ENCODE assay signal across 9 cellular contexts in the genomic region with DNA sequence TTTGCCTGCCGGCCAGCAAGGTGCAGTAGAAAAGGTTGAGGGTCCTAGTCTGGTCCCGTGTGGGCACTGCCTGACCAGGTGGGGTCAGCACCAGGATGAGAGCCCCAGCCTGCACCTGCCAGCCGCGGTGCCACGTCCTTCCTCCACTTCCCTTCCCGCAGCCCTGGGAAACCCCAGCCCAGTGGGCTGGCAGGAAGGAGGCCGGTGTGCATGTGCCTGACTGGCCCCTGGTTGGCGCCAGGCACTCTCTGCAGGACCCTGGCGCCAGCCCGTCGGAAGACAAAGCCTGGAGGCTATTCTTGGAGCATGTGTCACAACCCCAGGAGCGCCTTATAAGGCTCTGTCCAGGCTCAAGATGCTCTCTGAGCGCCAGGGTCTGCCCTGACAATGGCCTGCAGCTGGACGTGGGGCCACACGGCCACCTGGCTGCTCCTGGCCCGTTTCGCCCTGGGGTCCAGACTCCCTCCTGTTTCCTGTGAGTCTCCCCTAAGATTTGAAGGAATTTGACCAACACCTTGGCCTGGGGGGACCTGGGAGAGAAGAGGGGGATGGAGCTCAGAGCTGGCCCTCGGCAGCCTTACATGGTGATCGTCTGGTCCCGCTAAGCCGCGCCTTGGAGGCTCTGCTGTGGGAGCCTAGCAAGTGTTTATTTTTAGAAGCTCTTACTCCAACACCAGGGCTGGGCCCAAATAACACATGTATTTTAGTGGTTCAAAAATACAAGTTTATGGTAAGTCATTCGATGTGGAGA. TPM values are rescaled to one million over a fixed set of nuclear protein-coding genes. Genes with fewer than 3 reads are reported as not detected.
DNase-seq lines count a peak whose midpoint lies in the region; TF ChIP-seq lines count a peak whose summit lies in the region.
"Had no signal": no experiment of that assay in that cellular context is flagged by ENCODE, and none has a peak within 500 bp of the region (broad histone marks: within the 10 kb centered on the region; RNA-seq: fewer than 3 reads in every experiment).

No MANE protein-coding gene starts in this region.

- H3K9me3 ChIP-seq in endodermal cell (ENCODE audit: control insufficient read depth, low read length) = no peaks in the 10 kb centered on the region
- H3K9me3 ChIP-seq in muscle layer of colon (ENCODE audit: low read length) = no peaks in the 10 kb centered on the region
- H3K9me3 ChIP-seq in Karpas-422 (ENCODE audit: low read length) = no peaks in the 10 kb centered on the region

- H3K27ac Mint-ChIP-seq in endodermal cell = no peak overlapping the region
- H3K27ac Mint-ChIP-seq: T-helper 17 cell had no signal

- H3K27me3 ChIP-seq in endodermal cell (ENCODE audit: control insufficient read depth, insufficient read depth, low read length, poor library complexity, severe bottlenecking) = no peaks in the 10 kb centered on the region
- no peaks in the 10 kb centered on the region for H3K27me3 ChIP-seq in muscle layer of colon (ENCODE audit: control insufficient read depth in 1 of 2, insufficient read depth in 2 of 2, low read length in 2 of 2)
- H3K27me3 ChIP-seq in Karpas-422 (ENCODE audit: low read length) = no peaks in the 10 kb centered on the region

- H3K4me1 ChIP-seq in endodermal cell (ENCODE audit: control insufficient read depth, insufficient read depth, low read length) (peaks cover 10% of the 10 kb centered on the region), muscle layer of colon (ENCODE audit: insufficient read depth, low read length) (peaks cover 33% of the 10 kb centered on the region), urinary bladder (ENCODE audit: insufficient read depth) (no peaks in the 10 kb centered on the region), Karpas-422 (ENCODE audit: low read length) (peaks cover 7% of the 10 kb centered on the region; the same call in 1 of the 2 replicates)

- peaks cover 11% of the 10 kb centered on the region for H3K9me3 Mint-ChIP-seq in endodermal cell

- no peaks in the 10 kb centered on the region for H3K36me3 Mint-ChIP-seq in endodermal cell (ENCODE audit: low read depth)

- H3K27ac ChIP-seq in endodermal cell (ENCODE audit: low read depth, low read length) (no peak overlapping the region), muscle layer of colon (ENCODE audit: low read depth, low read length) (peak overlapping the region; percentile 51), urinary bladder (ENCODE audit: low read depth) (peak overlapping the region; percentile 51), Karpas-422 (ENCODE audit: low read length) (no peak overlapping the region)

- TF ChIP-seq CTCF in endodermal cell (conservative IDR thresholded peaks at IDR 0.05) = no peak

- no peak overlapping the region for H2AFZ ChIP-seq in Karpas-422 (ENCODE audit: low read length)

- H3K9me2 ChIP-seq in Karpas-422 (replicated peaks; ENCODE audit: insufficient read depth, low read length) = no peaks in the 10 kb centered on the region

- no peaks in the 10 kb centered on the region for H3K79me2 ChIP-seq in Karpas-422 (ENCODE audit: low read length)

- H3K4me3 Mint-ChIP-seq in endodermal cell = no peak overlapping the region
- H3K4me3 Mint-ChIP-seq: T-helper 17 cell had no signal

- H3K27me3 Mint-ChIP-seq in endodermal cell (ENCODE audit: insufficient read depth) = no peaks in the 10 kb centered on the region

- no peak overlapping the region for H3K4me3 ChIP-seq in endodermal cell (ENCODE audit: low read length)
- peak overlapping the region in 1 of 2 donors; percentile 3 for H3K4me3 ChIP-seq in muscle layer of colon (ENCODE audit: low read depth in 1 of 2, low read length in 2 of 2)
- no peak overlapping the region for H3K4me3 ChIP-seq in urinary bladder (ENCODE audit: low read depth, low read length)
- no peak overlapping the region for H3K4me3 ChIP-seq in Karpas-422 (ENCODE audit: low read length)

- H3K9ac ChIP-seq in endodermal cell (ENCODE audit: extremely low read depth, low read length, poor library complexity, severe bottlenecking) (no peak overlapping the region), muscle layer of colon (ENCODE audit: low read length) (no peak overlapping the region), Karpas-422 (ENCODE audit: low read length) (no peak overlapping the region)

- peak; percentile 29 for DNase-seq in OCI-M1 (lab: John Stamatoyannopoulos, UW)
- peak; percentile 51 for DNase-seq in endodermal cell
- DNase-seq in DMS79 treated with DMSO at 0.1 percent for 48 hours (lab: John Stamatoyannopoulos, UW) = no peak
- DNase-seq in NCI-H2029 (lab: John Stamatoyannopoulos, UW) = no peak
- DNase-seq in Karpas-422 = no peak
- DNase-seq: activated naive CD4-positive, alpha-beta T cell treated with Interleukin-2 at 50 U/mL for 16 hours; T-helper 17 cell had no signal

- peaks cover 18% of the 10 kb centered on the region for H3K4me1 Mint-ChIP-seq in endodermal cell

- WGBS in endodermal cell (ENCODE audit: insufficient coverage in 1 of 2, insufficient read length in 1 of 2), 2 experiments = 94 to 95% methylated on average over 18 to 23 of the region's 23 CpGs
- WGBS in urinary bladder = 57% methylated on average over 23 of the region's 23 CpGs

- H3K36me3 ChIP-seq in endodermal cell (ENCODE audit: control insufficient read depth, insufficient read depth, low read length) (no peaks in the 10 kb centered on the region), muscle layer of colon (ENCODE audit: insufficient read depth, low read length) (no peaks in the 10 kb centered on the region), urinary bladder (ENCODE audit: insufficient read depth) (no peaks in the 10 kb centered on the region), Karpas-422 (ENCODE audit: insufficient read depth, low read length) (no peaks in the 10 kb centered on the region)

- H4K20me1 ChIP-seq in Karpas-422 (ENCODE audit: insufficient read depth, low read depth, low read length) = no peaks in the 10 kb centered on the region; the same call in 1 of the 2 replicates

- H3K4me2 ChIP-seq in Karpas-422 (ENCODE audit: low read depth, low read length, poor library complexity, severe bottlenecking) = no peak overlapping the region

RNA-seq across cellular contexts. Expression of a gene that starts 31.9 kb away (rescaled TPM):
- total RNA-seq in endodermal cell (10 to 100 TPM; 49.0 to 73.3 TPM), urinary bladder (36.3 TPM)
- 55.1 TPM for polyA plus RNA-seq in endodermal cell (2013, experiment 1 of 2)
- 46.9 TPM for polyA plus RNA-seq in endodermal cell (2013, experiment 2 of 2)
- 26.3 TPM for polyA plus RNA-seq in urinary bladder
- 10.5 and 18.0 TPM in 2 replicates for total RNA-seq in Karpas-422 (2014; rRNA removed; shearing (Covaris generic); ENCODE audit: low replicate concordance)

Comparison
In these comparisons a context has a peak if more than half of its experiments do, and no peak if none do; other contexts are left out.
1. DNase-seq: peak in OCI-M1 (single experiment) and endodermal cell (single experiment); none in DMS79 treated with DMSO at 0.1 percent for 48 hours (single experiment), NCI-H2029 (single experiment) and Karpas-422 (single experiment).
2. H3K27ac ChIP-seq: peak in muscle layer of colon (single experiment) and urinary bladder (single experiment); none in endodermal cell (single experiment) and Karpas-422 (single experiment).